In genomic region chr7:21107101-21107500, GRCh38 we compare ENCODE assay signal across 17 cellular contexts.
A peak's percentile ranks its signal among the peaks of the same experiment; 100 is the strongest.
DNase-seq lines count a peak whose midpoint lies in the region; ATAC-seq and TF ChIP-seq lines count a peak whose summit lies in the region.
"Had no signal": no experiment of that assay in that cellular context is flagged by ENCODE, and none has a peak within 500 bp of the region (broad histone marks: within the 10 kb centered on the region; RNA-seq: fewer than 3 reads in every experiment).

No MANE protein-coding gene starts in this region.

- intact Hi-C loops in PC-3 (cut with micrococcal nuclease) = no loop called here
- intact Hi-C loops in mammary epithelial cell (cut with micrococcal nuclease) = loop anchor here (5.0 kb wide), 2 partner anchors 115 to 320 kb away; partner anchors contain the start of gene SP8

- H4K20me1 ChIP-seq in PC-3 (ENCODE audit: low read length) (no peaks in the 10 kb centered on the region), mammary epithelial cell (ENCODE audit: insufficient read depth, low read length) (no peaks in the 10 kb centered on the region), GM23248 (ENCODE audit: insufficient read depth) (no peaks in the 10 kb centered on the region)
- H4K20me1 ChIP-seq: BLaER1 treated with 17β-estradiol and CSF1 and Interleukin-3, amounts not matched to agents 10 nM and 100 nM had no signal

- no peak overlapping the region for H2AFZ ChIP-seq in ACC112 (ENCODE audit: low read length, unreplicated experiment)
- no peak overlapping the region for H2AFZ ChIP-seq in PC-3 (ENCODE audit: low read length)
- H2AFZ ChIP-seq in mammary epithelial cell (ENCODE audit: low read depth, low read length) = peak overlapping the region; percentile 52
- H2AFZ ChIP-seq in GM23248 = no peak overlapping the region

- in situ Hi-C loops in mammary epithelial cell (cut with MboI; ENCODE audit: low sequenced_read_pairs in 2 of 2) (loop anchor here in 1 of 2 donors (10.0 kb wide), 1 partner anchor 102 kb away; no protein-coding TSS in a partner anchor), GM23248 (cut with MboI) (no loop called here)

- H3K27me3 ChIP-seq in ACC112 (ENCODE audit: insufficient read depth, low read length) (no peaks in the 10 kb centered on the region), PC-3 (ENCODE audit: low read length) (no peaks in the 10 kb centered on the region), mammary epithelial cell (ENCODE audit: insufficient read depth, low read length) (no peaks in the 10 kb centered on the region), foreskin keratinocyte (no peaks in the 10 kb centered on the region), GM23248 (replicated peaks; ENCODE audit: insufficient read depth) (no peaks in the 10 kb centered on the region)
- H3K27me3 ChIP-seq: BLaER1 treated with 17β-estradiol and CSF1 and Interleukin-3, amounts not matched to agents 10 nM and 100 nM had no signal

- no peaks in the 10 kb centered on the region for H3K36me3 ChIP-seq in ACC112 (ENCODE audit: insufficient read depth, low read length)
- no peaks in the 10 kb centered on the region for H3K36me3 ChIP-seq in PC-3 (ENCODE audit: low read depth, low read length)
- H3K36me3 ChIP-seq in mammary epithelial cell (ENCODE audit: insufficient read depth, low read length) = no peaks in the 10 kb centered on the region
- no peaks in the 10 kb centered on the region for H3K36me3 ChIP-seq in GM23248 (ENCODE audit: low read depth)
- H3K36me3 ChIP-seq: BLaER1 treated with 17β-estradiol and CSF1 and Interleukin-3, amounts not matched to agents 10 nM and 100 nM had no signal

- POLR2A ChIA-PET in PC-3 (lab: Charles Lee; ENCODE audit: unreplicated experiment) = no interaction called here

- no TSS peak for BruUV-seq in PC-3 (replicated peaks; lab: Mats Ljungman, UMichigan)
- BruUV-seq in mammary epithelial cell (replicated peaks; lab: Mats Ljungman, UMichigan) = no TSS peak

- peak overlapping the region; percentile 41; the same call in 1 of the 2 replicates for H3K27ac ChIP-seq in ACC112 (ENCODE audit: low read depth, low read length)
- peak overlapping the region; percentile 45; the same call in 1 of the 2 replicates for H3K27ac ChIP-seq in PC-3 (ENCODE audit: low read length)
- H3K27ac ChIP-seq in mammary epithelial cell (ENCODE audit: insufficient read depth, low read depth, low read length) = peak overlapping the region; percentile 95
- H3K27ac ChIP-seq in foreskin keratinocyte = peak overlapping the region; percentile 16
- no peak overlapping the region for H3K27ac ChIP-seq in GM23248

- no peaks in the 10 kb centered on the region for H3K9me3 ChIP-seq in PC-3 (ENCODE audit: low read length)
- H3K9me3 ChIP-seq in mammary epithelial cell (replicated peaks; ENCODE audit: insufficient read depth, low read length) = peaks cover 3% of the 10 kb centered on the region
- H3K9me3 ChIP-seq in GM23248 (ENCODE audit: low read depth) = no peaks in the 10 kb centered on the region

- ATAC-seq in PC-3 (no peak), foreskin keratinocyte (peak; percentile 28), GM21529 (IDR thresholded peaks at IDR 0.05; ENCODE audit: unreplicated experiment) (no peak), HG03520 (IDR thresholded peaks at IDR 0.05; ENCODE audit: unreplicated experiment) (no peak), HG02571 (IDR thresholded peaks at IDR 0.05; ENCODE audit: unreplicated experiment) (no peak)
- ATAC-seq: CD8-positive, alpha-beta T cell; HCT116 had no signal

- WGBS in mammary epithelial cell (ENCODE audit: low coverage, missing lambda C conversion rate) = 55% methylated on average over 4 of the region's 4 CpGs
- WGBS in GM23248 (ENCODE audit: low coverage in 1 of 2, low lambda C conversion rate in 2 of 2, missing lambda C conversion rate in 2 of 2), 2 experiments = 12 to 21% methylated on average over 4 of the region's 4 CpGs

- no peak overlapping the region for H3K4me2 ChIP-seq in PC-3 (ENCODE audit: low read length)
- H3K4me2 ChIP-seq in mammary epithelial cell (ENCODE audit: insufficient read depth, low read depth, low read length) = peak overlapping the region; percentile 58
- H3K4me2 ChIP-seq in GM23248 (ENCODE audit: unreplicated experiment) = no peak overlapping the region

- dilution Hi-C loops in mammary epithelial cell (cut with HindIII; ENCODE audit: low sequenced_read_pairs) = no loop called here

- TF ChIP-seq CTCF in PC-3 (conservative IDR thresholded peaks at IDR 0.05; ENCODE audit: low read depth, low read length) (no peak), mammary epithelial cell (conservative IDR thresholded peaks at IDR 0.05 in 1 of 2, IDR thresholded peaks at IDR 0.05 in 1 of 2; ENCODE audit: extremely low read depth in 1 of 2, insufficient read depth in 1 of 2, low read depth in 1 of 2, low read length in 2 of 2) (no peak), foreskin keratinocyte (conservative IDR thresholded peaks at IDR 0.05) (no peak)

- H3F3A ChIP-seq in PC-3 (ENCODE audit: low read length, unreplicated experiment) (no peaks in the 10 kb centered on the region), GM23248 (ENCODE audit: insufficient read depth) (no peaks in the 10 kb centered on the region)

- no peaks in the 10 kb centered on the region for H3K9me2 ChIP-seq in PC-3 (replicated peaks; ENCODE audit: low read length)
- H3K9me2 ChIP-seq in GM23248 (ENCODE audit: insufficient read depth) = no peaks in the 10 kb centered on the region

- H3K9ac ChIP-seq in PC-3 (ENCODE audit: low read length) (no peak overlapping the region), mammary epithelial cell (ENCODE audit: insufficient read depth, low read length) (no peak overlapping the region), GM23248 (no peak overlapping the region)
- H3K9ac ChIP-seq: BLaER1 treated with 17β-estradiol and CSF1 and Interleukin-3, amounts not matched to agents 10 nM and 100 nM had no signal

- H3K79me2 ChIP-seq in ACC112 (ENCODE audit: control insufficient read depth, insufficient read depth, low read length, unreplicated experiment) (no peaks in the 10 kb centered on the region), PC-3 (ENCODE audit: low read length) (no peaks in the 10 kb centered on the region), mammary epithelial cell (ENCODE audit: insufficient read depth, low read length) (no peaks in the 10 kb centered on the region), GM23248 (ENCODE audit: insufficient read depth) (no peaks in the 10 kb centered on the region)

- CTCF ChIA-PET in PC-3 (lab: Charles Lee) (no interaction called here), mammary epithelial cell (lab: Charles Lee; ENCODE audit: low non-redundant PET) (no interaction called here)

- H3K4me1 ChIP-seq in ACC112 (ENCODE audit: control insufficient read depth, insufficient read depth, low read length, unreplicated experiment) (no peaks in the 10 kb centered on the region), PC-3 (ENCODE audit: insufficient read depth, low read length) (peaks cover 9% of the 10 kb centered on the region; the same call in 1 of the 2 replicates), mammary epithelial cell (ENCODE audit: insufficient read depth, low read length) (peaks cover 29% of the 10 kb centered on the region), foreskin keratinocyte (peaks cover 20% of the 10 kb centered on the region), GM23248 (ENCODE audit: insufficient read depth) (no peaks in the 10 kb centered on the region)

- DNase-seq in PC-3 (no peak), mammary epithelial cell (peak; percentile 31), foreskin keratinocyte (peak in 1 of 2 donors; percentile 60), GM23248 (no peak)
- DNase-seq: 8988T; Calu3; CD8-positive, alpha-beta T cell; DND-41; GOT3; H7; HFFc6 had no signal

- no peak overlapping the region for H3K4me3 ChIP-seq in ACC112 (ENCODE audit: low read depth, low read length)
- no peak overlapping the region for H3K4me3 ChIP-seq in PC-3 (ENCODE audit: low read length)
- no peak overlapping the region for H3K4me3 ChIP-seq in mammary epithelial cell (replicated peaks in 1 of 3; ENCODE audit: insufficient read depth in 1 of 3, low read depth in 2 of 3, low read length in 3 of 3)
- H3K4me3 ChIP-seq in GM23248 = no peak overlapping the region
- H3K4me3 ChIP-seq: BLaER1 treated with 17β-estradiol and CSF1 and Interleukin-3, amounts not matched to agents 10 nM and 100 nM had no signal
